ENCODE assay signal across 30 cellular contexts in the genomic region with DNA sequence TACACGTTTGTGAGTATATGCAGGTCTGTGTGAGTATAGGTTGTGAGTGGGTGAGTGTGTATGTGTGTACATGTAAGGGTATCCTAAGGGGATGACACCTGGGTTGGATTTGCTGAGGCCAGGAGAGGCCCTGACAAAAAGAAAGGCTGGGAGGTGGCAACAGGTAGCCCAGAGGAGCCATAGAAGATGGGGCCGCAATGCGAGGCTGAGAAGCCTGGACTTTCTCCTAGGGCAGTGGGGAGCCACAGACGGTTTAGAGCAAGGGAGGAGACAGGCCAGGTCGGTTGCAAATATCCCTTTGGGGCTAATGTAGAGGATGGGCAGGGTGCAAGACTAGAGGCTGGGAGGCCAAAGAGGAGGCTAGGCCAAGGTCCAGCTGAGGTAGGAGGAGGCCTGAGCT. TPM values are rescaled to one million over a fixed set of nuclear protein-coding genes. Genes with fewer than 3 reads are reported as not detected.
A peak's percentile ranks its signal among the peaks of the same experiment; 100 is the strongest.
DNase-seq lines count a peak whose midpoint lies in the region; ATAC-seq, FAIRE-seq and TF ChIP-seq lines count a peak whose summit lies in the region.
"Had no signal": no experiment of that assay in that cellular context is flagged by ENCODE, and none has a peak within 500 bp of the region (broad histone marks: within the 10 kb centered on the region; RNA-seq: fewer than 3 reads in every experiment).

No MANE protein-coding gene starts in this region.

- H3K36me3 Mint-ChIP-seq in H9 (ENCODE audit: insufficient read depth in 1 of 3, low read depth in 3 of 3), result peaks cover 0 to 8% (median 8%) of the 10 kb centered on the region in 3 experiments; a peak in 2 of 7 replicates
- H3K36me3 Mint-ChIP-seq in natural killer cell treated with Interleukin-12 subunit alpha and Interleukin-12 subunit beta and Interleukin-15 and Interleukin-18, amount 100 ng/mL, for 72 hours, result no peaks in the 10 kb centered on the region
- H3K36me3 Mint-ChIP-seq: CD14-positive monocyte; CD4-positive, alpha-beta memory T cell; CD4-positive, CD25-positive, alpha-beta regulatory T cell had no signal

- TF ChIP-seq CTCF in HEK293 (tag by site-specific recombination; IDR thresholded peaks at IDR 0.05) (no peak), H1 (IDR thresholded peaks at IDR 0.05; ENCODE audit: control extremely low read depth in 1 of 3, insufficient read depth in 1 of 3, low read depth in 1 of 3, low read length in 3 of 3) (no peak), H9 (conservative IDR thresholded peaks at IDR 0.05) (no peak)

- POLR2A ChIA-PET in HEK293 (lab: Yijun Ruan, JAX) (interaction anchor here (0.6 kb wide), 1 partner anchor 534 kb away, joined by 3 read pairs; no protein-coding TSS in a partner anchor), H1 (lab: Charles Lee; ENCODE audit: partially characterized antibody) (interaction anchor here (0.6 kb wide), 1 partner anchor 260 kb away, joined by 3 read pairs; the partner anchor contains the start of gene TEKTIP1)

- no peak for FAIRE-seq in H1 (lab: Jason Lieb, UNC)
- FAIRE-seq: A204.1, GM12878, GM12892, GM18507 had no signal

- H2AK5ac ChIP-seq in H1 (ENCODE audit: low read depth, low read length) (no peak overlapping the region), neuronal stem cell (ENCODE audit: low read depth, low read length) (no peak overlapping the region), H9 (ENCODE audit: insufficient read length, low read length) (no peak overlapping the region)

- H2BK120ac ChIP-seq in H1 (replicated peaks; ENCODE audit: low read depth, low read length) (no peak overlapping the region), neuronal stem cell (ENCODE audit: low read depth, low read length) (no peak overlapping the region), H9 (ENCODE audit: low read depth, low read length, poor library complexity, severe bottlenecking) (no peak overlapping the region)

- H2BK15ac ChIP-seq in H1 (ENCODE audit: low read length) (0 out of 2 replicates have a peak overlapping the region, but pooled peaks have one; percentile 40), neuronal stem cell (ENCODE audit: low read length) (no peak overlapping the region), H9 (ENCODE audit: low read depth, low read length) (no peak overlapping the region)

- H4K5ac ChIP-seq in H1 (ENCODE audit: insufficient read length, low read depth, low read length), result no peak overlapping the region
- no peak overlapping the region for H4K5ac ChIP-seq in H9 (ENCODE audit: insufficient read length, low read depth, low read length)

- H3K27me3 Mint-ChIP-seq in H9 (ENCODE audit: low read depth), result peaks cover 13% of the 10 kb centered on the region
- peaks cover 0 to 4% of the 10 kb centered on the region in 2 donors for H3K27me3 Mint-ChIP-seq in natural killer cell treated with Interleukin-12 subunit alpha and Interleukin-12 subunit beta and Interleukin-15 and Interleukin-18, amount 100 ng/mL, for 72 hours

- H4K20me1 ChIP-seq in H1 (replicated peaks in 1 of 2; ENCODE audit: control insufficient read depth in 1 of 2, insufficient read depth in 2 of 2, low read length in 2 of 2) (peaks cover 0 to 14% of the 10 kb centered on the region in 2 experiments), H9 (ENCODE audit: control insufficient read depth, insufficient read depth, insufficient read length) (no peaks in the 10 kb centered on the region)
- H4K20me1 ChIP-seq: BLaER1 had no signal

- H2BK20ac ChIP-seq in H1 (ENCODE audit: low read length) (no peak overlapping the region), H9 (ENCODE audit: low read depth, low read length, poor library complexity, severe bottlenecking) (no peak overlapping the region)

- WGBS in H1 (ENCODE audit: extremely low coverage in 1 of 2, insufficient coverage in 1 of 2, insufficient read length in 1 of 2, insufficient replicate concordance in 2 of 2, low coverage in 1 of 2, low lambda C conversion rate in 2 of 2, missing lambda C conversion rate in 1 of 2), 2 experiments, result 94% methylated on average over 5 of the region's 5 CpGs; no CpG with 5 or more reads in 1 of the 2 experiments
- WGBS in neuronal stem cell (ENCODE audit: extremely low coverage in 2 of 2, insufficient read length in 2 of 2, insufficient replicate concordance in 1 of 2), 2 donors, result 100% methylated on average over 1 of the region's 5 CpGs; no CpG with 5 or more reads in 1 of the 2 donors
- WGBS in H9 (ENCODE audit: extremely low coverage, insufficient read length, low lambda C conversion rate), result no CpG with 5 or more reads among the region's 5 CpGs

- H3K36me3 ChIP-seq in H7 (replicated peaks; ENCODE audit: control insufficient read depth, insufficient read depth, low read length) (no peaks in the 10 kb centered on the region), HEK293 (ENCODE audit: control insufficient read depth in 2 of 2, insufficient read depth in 1 of 2, low read length in 2 of 2) (no peaks in the 10 kb centered on the region), H1 (ENCODE audit: control insufficient read depth in 2 of 4, insufficient read depth in 4 of 4, low read length in 3 of 4) (peaks cover 0 to 3% (median 0%) of the 10 kb centered on the region in 4 experiments; a peak in 1 of 8 replicates), neuronal stem cell (replicated peaks in 1 of 2; ENCODE audit: control insufficient read depth in 2 of 2, insufficient read depth in 2 of 2, low read length in 2 of 2) (peaks cover 0 to 3% of the 10 kb centered on the region in 2 donors)
- H3K36me3 ChIP-seq: BE2C, BLaER1 had no signal

- no peaks in the 10 kb centered on the region for H3K9me3 Mint-ChIP-seq in H9
- no peaks in the 10 kb centered on the region for H3K9me3 Mint-ChIP-seq in natural killer cell treated with Interleukin-12 subunit alpha and Interleukin-12 subunit beta and Interleukin-15 and Interleukin-18, amount 100 ng/mL, for 72 hours
- H3K9me3 Mint-ChIP-seq: CD8-positive, alpha-beta memory T cell had no signal

- ATAC-seq in natural killer cell treated with Interleukin-12 subunit alpha and Interleukin-12 subunit beta and Interleukin-15 and Interleukin-18, amount 100 ng/mL, for 72 hours, result no peak
- ATAC-seq: GM12878 had no signal

- H3K56ac ChIP-seq in H1 (replicated peaks; ENCODE audit: insufficient read length, low read depth, low read length) (no peak overlapping the region), H9 (ENCODE audit: insufficient read length, low read depth, low read length) (no peak overlapping the region)

- H2AFZ ChIP-seq in H1 (ENCODE audit: low read length), result no peak overlapping the region
- H2AFZ ChIP-seq in neuronal stem cell (ENCODE audit: low read length), result no peak overlapping the region
- no peak overlapping the region for H2AFZ ChIP-seq in H9 (ENCODE audit: low read length)

- H3K23me2 ChIP-seq in H1 (ENCODE audit: low read depth, low read length), result peaks cover 3% of the 10 kb centered on the region; the same call in 1 of the 2 replicates
- H3K23me2 ChIP-seq in H9 (ENCODE audit: insufficient read length, low read depth, low read length, poor library complexity, severe bottlenecking), result no peaks in the 10 kb centered on the region

- H3K4me1 Mint-ChIP-seq in H9, result peaks cover 10 to 20% of the 10 kb centered on the region in 2 experiments
- H3K4me1 Mint-ChIP-seq in natural killer cell treated with Interleukin-12 subunit alpha and Interleukin-12 subunit beta and Interleukin-15 and Interleukin-18, amount 100 ng/mL, for 72 hours (ENCODE audit: low read depth in 2 of 2), result peaks cover 7 to 16% of the 10 kb centered on the region in 2 donors

- no peak overlapping the region for H2BK12ac ChIP-seq in H1 (ENCODE audit: low read depth, low read length)
- peak overlapping the region; percentile 80 for H2BK12ac ChIP-seq in neuronal stem cell (ENCODE audit: low read length)
- H2BK12ac ChIP-seq in H9 (ENCODE audit: insufficient read length, low read depth, low read length), result no peak overlapping the region

- H3T11ph ChIP-seq in H9 (ENCODE audit: low read length), result no peak overlapping the region

- H3K4me1 ChIP-seq in HEK293 (ENCODE audit: control insufficient read depth, insufficient read depth, low read length) (no peaks in the 10 kb centered on the region), H1 (replicated peaks in 1 of 4; ENCODE audit: control insufficient read depth in 3 of 4, insufficient read depth in 4 of 4, low read length in 3 of 4) (peaks cover 2 to 10% (median 5%) of the 10 kb centered on the region in 4 experiments; a peak in 6 of 7 replicates), neuronal stem cell (ENCODE audit: control insufficient read depth in 2 of 2, insufficient read depth in 1 of 2, low read depth in 1 of 2, low read length in 2 of 2) (peaks cover 9 to 21% of the 10 kb centered on the region in 2 donors), H9 (ENCODE audit: insufficient read depth, low read length) (0 out of 2 replicates have a peak, but pooled peaks cover 3% of the 10 kb centered on the region)
- H3K4me1 ChIP-seq: BE2C had no signal

- H3K14ac ChIP-seq in H1 (ENCODE audit: insufficient read length) (no peak overlapping the region), neuronal stem cell (ENCODE audit: low read length) (no peak overlapping the region), H9 (ENCODE audit: insufficient read depth, low read length) (no peak overlapping the region)

- no peak overlapping the region for H4K8ac ChIP-seq in H1 (ENCODE audit: extremely low read depth, insufficient read depth, low read length)
- no peak overlapping the region for H4K8ac ChIP-seq in neuronal stem cell (ENCODE audit: low read depth, low read length)
- no peak overlapping the region for H4K8ac ChIP-seq in H9 (replicated peaks; ENCODE audit: insufficient read length, low read depth, low read length)

- peak overlapping the region in 1 of 2 experiments; percentile 25; a peak in 2 of 5 replicates for H3K4me3 Mint-ChIP-seq in H9
- H3K4me3 Mint-ChIP-seq in natural killer cell treated with Interleukin-12 subunit alpha and Interleukin-12 subunit beta and Interleukin-15 and Interleukin-18, amount 100 ng/mL, for 72 hours, result no peak overlapping the region
- H3K4me3 Mint-ChIP-seq: CD14-positive monocyte; CD4-positive, alpha-beta memory T cell had no signal

- H3K23ac ChIP-seq in H1 (ENCODE audit: insufficient read length) (no peak overlapping the region), neuronal stem cell (ENCODE audit: low read depth, low read length, poor library complexity) (no peak overlapping the region), H9 (ENCODE audit: insufficient read length, low read depth, low read length) (no peak overlapping the region)

- H3K9me3 ChIP-seq in HEK293 (ENCODE audit: control insufficient read depth, insufficient read depth, low read depth, low read length), result no peaks in the 10 kb centered on the region
- no peaks in the 10 kb centered on the region for H3K9me3 ChIP-seq in H1 (ENCODE audit: insufficient read depth in 2 of 2, low read depth in 1 of 2, low read length in 1 of 2)
- no peaks in the 10 kb centered on the region for H3K9me3 ChIP-seq in neuronal stem cell (replicated peaks in 1 of 2; ENCODE audit: control insufficient read depth in 2 of 2, insufficient read depth in 1 of 2, low read depth in 1 of 2, low read length in 2 of 2)
- no peaks in the 10 kb centered on the region for H3K9me3 ChIP-seq in H9 (ENCODE audit: control insufficient read depth, low read depth, low read length)
- H3K9me3 ChIP-seq: BE2C, BLaER1 had no signal

- H3K4me2 ChIP-seq in H1 (ENCODE audit: insufficient read depth in 1 of 2, low read depth in 2 of 2, low read length in 2 of 2) (no peak overlapping the region), neuronal stem cell (ENCODE audit: insufficient read depth, low read length, poor library complexity, severe bottlenecking) (no peak overlapping the region), H9 (ENCODE audit: insufficient read depth, insufficient read length, low read length) (no peak overlapping the region)
- H3K4me2 ChIP-seq: BLaER1 had no signal

- H3K4me3 ChIP-seq in H7 (ENCODE audit: insufficient read depth, low read depth, low read length) (no peak overlapping the region), HEK293 (ENCODE audit: low read depth, low read length) (no peak overlapping the region), H1 (ENCODE audit: extremely low read depth in 1 of 4, insufficient read depth in 2 of 4, low read depth in 3 of 4, low read length in 4 of 4) (no peak overlapping the region), neuronal stem cell (ENCODE audit: low read length in 2 of 2) (peak overlapping the region in 1 of 2 donors; percentile 34)
- H3K4me3 ChIP-seq: BLaER1, GM12878 had no signal

- H3K9ac ChIP-seq in H1 (replicated peaks in 1 of 4; ENCODE audit: extremely low read depth in 1 of 4, low read depth in 3 of 4, low read length in 3 of 4), result no peak overlapping the region
- peak overlapping the region; percentile 32 for H3K9ac ChIP-seq in neuronal stem cell (ENCODE audit: low read depth, low read length, poor library complexity)
- H3K9ac ChIP-seq in H9 (ENCODE audit: extremely low read depth, insufficient read length, low read length), result no peak overlapping the region
- H3K9ac ChIP-seq: BLaER1 had no signal

- DNase-seq in H7, result peak; percentile 6
- no peak for DNase-seq in H1 (ENCODE audit: low read depth in 1 of 2, low spot score in 2 of 2)
- DNase-seq in neuronal stem cell (ENCODE audit: low spot score), result no peak
- no peak for DNase-seq in HT-29 (ENCODE audit: low spot score)
- DNase-seq in H9, result no peak
- DNase-seq in natural killer cell treated with Interleukin-12 subunit alpha and Interleukin-12 subunit beta and Interleukin-15 and Interleukin-18, amount 100 ng/mL, for 72 hours (ENCODE audit: low spot score), result no peak
- DNase-seq in SHP77 (lab: John Stamatoyannopoulos, UW), result no peak
- DNase-seq: 8988T; ACHN; BE2C; C1 segment of cervical spinal cord; CD4-positive, alpha-beta memory T cell; CD4-positive, CD25-positive, alpha-beta regulatory T cell; CD8-positive, alpha-beta memory T cell; COR-L47; DMS 273 treated with DMSO at 0.1 percent for 48 hours; DMS153; DMS53; DMS79; DND-41; EL; GDM1 had no signal

- H3K4ac ChIP-seq in H1 (replicated peaks; ENCODE audit: insufficient read length, low read depth, low read length) (no peak overlapping the region), neuronal stem cell (ENCODE audit: low read length) (no peak overlapping the region), H9 (ENCODE audit: low read depth, low read length) (no peak overlapping the region)

- H3K27ac Mint-ChIP-seq in H9, result no peak overlapping the region
- no peak overlapping the region for H3K27ac Mint-ChIP-seq in natural killer cell treated with Interleukin-12 subunit alpha and Interleukin-12 subunit beta and Interleukin-15 and Interleukin-18, amount 100 ng/mL, for 72 hours
- H3K27ac Mint-ChIP-seq: CD14-positive monocyte; CD4-positive, alpha-beta memory T cell; CD4-positive, CD25-positive, alpha-beta regulatory T cell had no signal

- no peak for TF ChIP-seq EP300 in H1 (IDR thresholded peaks at IDR 0.05; ENCODE audit: borderline replicate concordance in 1 of 2, low read depth in 2 of 2, low read length in 2 of 2)

- no peaks in the 10 kb centered on the region for H3K79me1 ChIP-seq in H1 (ENCODE audit: low read depth, low read length)
- H3K79me1 ChIP-seq in neuronal stem cell (ENCODE audit: low read depth, low read length), result no peaks in the 10 kb centered on the region
- H3K79me1 ChIP-seq in H9 (ENCODE audit: insufficient read depth, low read depth, low read length, poor library complexity, severe bottlenecking), result no peaks in the 10 kb centered on the region

- H3K18ac ChIP-seq in H1 (ENCODE audit: extremely low read depth, low read length), result no peak overlapping the region
- no peak overlapping the region for H3K18ac ChIP-seq in neuronal stem cell (ENCODE audit: low read length)
- no peak overlapping the region for H3K18ac ChIP-seq in H9 (ENCODE audit: insufficient read length, low read depth, low read length)

- H3K27ac ChIP-seq in HEK293 (ENCODE audit: extremely low read depth, low read depth, low read length) (no peak overlapping the region), H1 (ENCODE audit: low read depth, low read length) (no peak overlapping the region), neuronal stem cell (replicated peaks; ENCODE audit: low read length) (no peak overlapping the region), H9 (ENCODE audit: insufficient read length, low read depth, low read length) (no peak overlapping the region)
- H3K27ac ChIP-seq: BLaER1 had no signal

- no peak for TF ChIP-seq POLR2A in H1 (IDR thresholded peaks at IDR 0.05; ENCODE audit: control extremely low read depth in 1 of 2, low read depth in 2 of 2, low read length in 2 of 2)

- TF ChIP-seq RAD21 in H1 (IDR thresholded peaks at IDR 0.05 in 1 of 2, conservative IDR thresholded peaks at IDR 0.05 in 1 of 2; ENCODE audit: low read depth in 2 of 2, low read length in 2 of 2), result no peak

- peaks cover 10% of the 10 kb centered on the region; the same call in 1 of the 2 replicates for H3K27me3 ChIP-seq in H7 (ENCODE audit: control insufficient read depth, insufficient read depth, low read length)
- H3K27me3 ChIP-seq in H1 (replicated peaks in 1 of 4; ENCODE audit: control insufficient read depth in 3 of 4, extremely low read depth in 1 of 4, insufficient read depth in 3 of 4, low read length in 3 of 4), result no peaks in the 10 kb centered on the region; a peak in 1 of 7 replicates
- H3K27me3 ChIP-seq in neuronal stem cell (ENCODE audit: control insufficient read depth in 3 of 3, insufficient read depth in 3 of 3, low read depth in 1 of 3, low read length in 3 of 3), result peaks cover 0 to 2% (median 0%) of the 10 kb centered on the region in 3 experiments
- no peaks in the 10 kb centered on the region for H3K27me3 ChIP-seq in H9 (ENCODE audit: insufficient read depth, low read length)
- H3K27me3 ChIP-seq: BE2C, BLaER1 had no signal

- CTCF ChIA-PET in HEK293 (lab: Yijun Ruan, JAX), result no interaction called here
- CTCF ChIA-PET in H1 (lab: Charles Lee; ENCODE audit: partially characterized antibody), result no interaction called here

- H2BK5ac ChIP-seq in H1 (ENCODE audit: low read depth, low read length) (peak overlapping the region; percentile 3; the same call in 1 of the 2 replicates), neuronal stem cell (ENCODE audit: low read length) (no peak overlapping the region), H9 (ENCODE audit: insufficient read length, low read length) (no peak overlapping the region)

- H3K79me2 ChIP-seq in H1 (ENCODE audit: control insufficient read depth in 1 of 2, insufficient read depth in 2 of 2, low read length in 2 of 2) (no peaks in the 10 kb centered on the region), H9 (ENCODE audit: insufficient read depth, low read length) (no peaks in the 10 kb centered on the region)

- H4K91ac ChIP-seq in H1 (replicated peaks; ENCODE audit: insufficient read length, low read length), result no peak overlapping the region
- H4K91ac ChIP-seq in neuronal stem cell (ENCODE audit: low read depth, low read length, poor library complexity), result no peak overlapping the region
- H4K91ac ChIP-seq in H9 (ENCODE audit: insufficient read length, low read depth, low read length), result no peak overlapping the region

RNA-seq across cellular contexts. Expression of gene CELF5, which starts 54.3 kb away (rescaled TPM):
- total RNA-seq in H7 (2014; rRNA removed; shearing (Covaris generic)), result 1.4 and 2.5 TPM in 2 replicates
- 9.8 and 9.9 TPM in 2 replicates for total RNA-seq in H1 (2021; fragmentation: NEBNext Ultra II Directional; extraction: Animal tissue kit (Norgen Biotek cat#: 25700))
- 15.0 and 18.2 TPM in 2 replicates for polyA plus RNA-seq in H1 (2011; rRNA removed)
- 15.4 TPM for polyA plus RNA-seq in H1 (2011; cell fraction: cytosol; rRNA removed)
- 43.5 TPM for polyA plus RNA-seq in H1 (2011; cell fraction: nucleus; rRNA removed)
- polyA plus RNA-seq in H1 (2012, experiment 1 of 2), result 9.0 to 15.7 TPM (median 12.5 TPM) in 4 replicates
- 6.1 TPM for polyA plus RNA-seq in H1 (2012, experiment 2 of 2)
- 11.1 TPM for polyA plus RNA-seq in H1 (2013, experiment 1 of 2)
- 10.4 TPM for polyA plus RNA-seq in H1 (2013, experiment 2 of 2)
- polyA minus RNA-seq in H1 (2011; rRNA and poly(A)+ RNA removed), result 4.4 and 4.7 TPM in 2 replicates
- 4.8 TPM for polyA minus RNA-seq in H1 (2011; cell fraction: cytosol; rRNA and poly(A)+ RNA removed)
- polyA minus RNA-seq in H1 (2011; cell fraction: nucleus; rRNA and poly(A)+ RNA removed), result 11.7 TPM
- polyA plus RNA-seq in neuronal stem cell (2013, experiment 1 of 2), result 16.6 TPM
- polyA plus RNA-seq in neuronal stem cell (2013, experiment 2 of 2), result 17.4 TPM
- total RNA-seq in HT-29 (2014; rRNA removed; shearing (Covaris generic)), result 0.10 and 0.53 TPM in 2 replicates
- total RNA-seq in H9 (2021), result 4.8 TPM in 2 replicates
- total RNA-seq in natural killer cell treated with Interleukin-12 subunit alpha and Interleukin-12 subunit beta and Interleukin-15 and Interleukin-18, amount 100 ng/mL, for 72 hours, result under 1 TPM in 1 of 2 donors, not detected in 1; 0.59 TPM
- total RNA-seq: GM12878 had no signal
- polyA plus RNA-seq: AG04450; CD14-positive monocyte; CD4-positive, CD25-positive, alpha-beta regulatory T cell; CD8-positive, alpha-beta memory T cell had no signal
